ENCODE assay signal across 1 cellular context in genomic region chrX:53317365-53318069, GRCh38.
TF ChIP-seq lines count a peak whose summit lies in the region.

No MANE protein-coding gene starts in this region.

TF ChIP-seq in SK-N-SH treated with all-trans-retinoic acid at 6 μM for 48 hours, 23 proteins besides CTCF, POLR2A, EP300 and RAD21 (continued from another document):
- TF ChIP-seq ISL1 (CRISPR knock-in tag; IDR thresholded peaks at IDR 0.05), result no peak
